ENCODE assay signal across 17 cellular contexts in the genomic region with DNA sequence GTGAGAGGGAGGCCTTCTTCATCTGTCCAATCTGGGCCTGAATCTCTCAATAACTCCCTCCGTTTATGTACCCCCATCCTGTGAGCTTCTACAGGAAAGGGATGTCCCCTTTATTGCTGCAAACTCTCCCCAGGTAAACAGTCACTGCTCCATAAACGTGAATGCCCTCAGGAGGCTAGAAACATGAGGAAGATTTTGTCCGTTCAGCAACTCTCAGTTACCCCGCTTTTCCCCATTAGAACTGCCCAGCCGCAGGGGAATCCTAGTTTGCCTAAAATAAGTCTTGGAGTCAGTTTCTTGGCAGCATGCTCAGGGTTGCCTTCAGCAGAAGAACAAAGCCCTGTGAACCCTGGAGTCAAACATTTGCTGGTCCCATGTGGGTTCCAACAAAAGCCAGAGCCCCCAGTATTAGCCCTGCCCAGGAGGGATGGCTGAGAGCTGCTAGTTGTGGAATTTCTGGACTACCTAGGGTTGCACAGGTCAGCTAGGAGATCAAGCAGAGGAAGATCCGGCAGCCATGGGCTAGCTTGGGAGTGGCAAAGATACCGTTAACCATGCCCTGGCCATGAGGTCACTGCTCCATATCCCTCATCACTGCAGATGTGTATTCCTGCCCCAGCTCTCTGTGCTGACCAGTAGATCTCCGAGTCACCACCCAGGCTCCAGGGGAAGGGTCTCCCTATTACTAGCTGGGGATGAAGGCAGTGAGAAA. TPM values are rescaled to one million over a fixed set of nuclear protein-coding genes. Genes with fewer than 3 reads are reported as not detected.
DNase-seq lines count a peak whose midpoint lies in the region; ATAC-seq, FAIRE-seq and TF ChIP-seq lines count a peak whose summit lies in the region.
"Had no signal": no experiment of that assay in that cellular context is flagged by ENCODE, and none has a peak within 500 bp of the region (broad histone marks: within the 10 kb centered on the region; RNA-seq: fewer than 3 reads in every experiment).

No MANE protein-coding gene starts in this region.

- H3K27ac ChIP-seq in HepG2 (ENCODE audit: extremely low read length, insufficient read depth, low read length) (no peak overlapping the region), right lobe of liver (no peak overlapping the region)
- H3K27ac ChIP-seq: epithelial cell of prostate, GM23248 had no signal

- ATAC-seq in HepG2 (peak; percentile 52), right lobe of liver (no peak), HG03520 (IDR thresholded peaks at IDR 0.05; ENCODE audit: unreplicated experiment) (no peak), GM21619 (IDR thresholded peaks at IDR 0.05; ENCODE audit: unreplicated experiment) (no peak)

- no peaks in the 10 kb centered on the region for H3K79me2 ChIP-seq in HepG2 (ENCODE audit: insufficient read depth, low read length)

- H3K9me3 ChIP-seq in HepG2 (ENCODE audit: low read length), result no peaks in the 10 kb centered on the region
- H3K9me3 ChIP-seq in right lobe of liver, result no peaks in the 10 kb centered on the region

- no peak for TF ChIP-seq POLR2A in HepG2 (IDR thresholded peaks at IDR 0.05; ENCODE audit: insufficient read depth in 1 of 2, low read depth in 2 of 2, low read length in 2 of 2)
- TF ChIP-seq POLR2A in right lobe of liver (IDR thresholded peaks at IDR 0.05), result no peak

- peaks cover 1 to 8% of the 10 kb centered on the region in 2 experiments; a peak in 1 of 5 replicates for H3K27me3 ChIP-seq in HepG2 (ENCODE audit: control insufficient read depth in 1 of 2, insufficient read depth in 2 of 2, low read length in 2 of 2)
- no peaks in the 10 kb centered on the region for H3K27me3 ChIP-seq in right lobe of liver
- H3K27me3 ChIP-seq in kidney epithelial cell (ENCODE audit: control insufficient read depth, insufficient read depth, low read length), result no peaks in the 10 kb centered on the region

- peak overlapping the region; percentile 94 for H3K4me2 ChIP-seq in HepG2 (ENCODE audit: low read depth, low read length)

- H2AFZ ChIP-seq in HepG2 (ENCODE audit: low read length), result no peak overlapping the region

- H3K4me1 ChIP-seq in HepG2 (ENCODE audit: insufficient read depth, low read length) (peaks cover 43% of the 10 kb centered on the region), right lobe of liver (peaks cover 0 to 19% (median 0%) of the 10 kb centered on the region in 4 donors)

- H3K4me3 ChIP-seq in HepG2 (replicated peaks in 1 of 3; ENCODE audit: insufficient read depth in 1 of 3, low read depth in 2 of 3, low read length in 3 of 3) (peak overlapping the region in 1 of 3 experiments; percentile 47; a peak in 2 of 6 replicates), right lobe of liver (no peak overlapping the region), kidney epithelial cell (ENCODE audit: low read depth, low read length) (peak overlapping the region; percentile 60)

- CTCF ChIA-PET in HepG2 (lab: Yijun Ruan, JAX; ENCODE audit: low intra/inter-chr PET ratio, low total read pairs), result no interaction called here

- 24% methylated on average over 8 of the region's 8 CpGs for WGBS in HepG2 (ENCODE audit: low lambda C conversion rate)
- 60% methylated on average over 5 of the region's 8 CpGs for WGBS in right lobe of liver (ENCODE audit: insufficient coverage, low coverage, low lambda C conversion rate, missing lambda C conversion rate)

- DNase-seq in HepG2 (ENCODE audit: low spot score) (no peak), right lobe of liver (no peak), SW480 (ENCODE audit: low spot score) (peak; percentile 25), kidney epithelial cell (ENCODE audit: low read depth) (no peak), HPDE6-E6E7 (ENCODE audit: extremely low spot score) (no peak)
- DNase-seq in effector CD4-positive, alpha-beta T cell, result no peak
- DNase-seq: central memory CD4-positive, alpha-beta T cell; DND-41; hippocampal formation; NCI-H1048; stimulated activated CD4-positive, alpha-beta T cell treated with anti-CD3 and anti-CD28 coated beads, Interleukin-2, amount 100 ng/mL, for 48 hours had no signal

- TF ChIP-seq EP300 in HepG2 (IDR thresholded peaks at IDR 0.05; ENCODE audit: low read depth in 2 of 2, low read length in 2 of 2), result no peak
- TF ChIP-seq EP300 in HepG2 (CRISPR knock-in tag; IDR thresholded peaks at IDR 0.05; ENCODE audit: borderline replicate concordance), result no peak

- no peak overlapping the region for H3K9ac ChIP-seq in HepG2 (ENCODE audit: insufficient read depth, low read depth, low read length)
- H3K9ac ChIP-seq: GM23248 had no signal

- intact Hi-C loops in HepG2 (cut with micrococcal nuclease; ENCODE audit: unreplicated experiment), result no loop called here
- intact Hi-C loops in right lobe of liver (cut with DNase I), result no loop called here

- BruUV-seq in HepG2 (replicated peaks; lab: Mats Ljungman, UMichigan), result no TSS peak

- TF ChIP-seq RAD21 in HepG2 (CRISPR knock-in tag; IDR thresholded peaks at IDR 0.05), result no peak

- FAIRE-seq in HepG2 (lab: Jason Lieb, UNC), result no peak
- FAIRE-seq: GM12892 had no signal

- POLR2A ChIA-PET in HepG2 (lab: Yijun Ruan, JAX), result interaction anchor here (1.4 to 2.4 kb wide), 2 partner anchors 9 to 45 kb away, joined by 3 to 13 read pairs; no protein-coding TSS in a partner anchor

- no peaks in the 10 kb centered on the region for H3K36me3 ChIP-seq in HepG2 (replicated peaks in 1 of 2; ENCODE audit: control insufficient read depth in 1 of 2, insufficient read depth in 2 of 2, low read length in 2 of 2)
- H3K36me3 ChIP-seq in right lobe of liver, result no peaks in the 10 kb centered on the region
- H3K36me3 ChIP-seq in kidney epithelial cell (ENCODE audit: control insufficient read depth, insufficient read depth, low read length), result no peaks in the 10 kb centered on the region

- in situ Hi-C loops in HepG2 (cut with HindIII; ENCODE audit: extremely low pct_ligation_motif_present, low pct_unique_long_range_greater_than_20kb), result no loop called here

- no peak for TF ChIP-seq CTCF in HepG2 (CRISPR knock-in tag; IDR thresholded peaks at IDR 0.05)
- no peak for TF ChIP-seq CTCF in right lobe of liver (IDR thresholded peaks at IDR 0.05)
- TF ChIP-seq CTCF in kidney epithelial cell (IDR thresholded peaks at IDR 0.05; ENCODE audit: insufficient read depth, low read length, poor library complexity, severe bottlenecking), result no peak

- no peaks in the 10 kb centered on the region for H4K20me1 ChIP-seq in HepG2 (ENCODE audit: insufficient read depth, low read length)

TF ChIP-seq in HepG2, 621 proteins besides CTCF, POLR2A, EP300 and RAD21 (continues in another document):
- no peak for TF ChIP-seq STAG1 (CRISPR knock-in tag; IDR thresholded peaks at IDR 0.05)

RNA-seq across cellular contexts. Expression of a gene that starts 0.6 kb away (rescaled TPM):
- total RNA-seq in HepG2 (2016; rRNA removed; fragmentation: Illumina TruSeq; extraction: Trizol) (0.20 and 0.25 TPM in 2 replicates), right lobe of liver (under 1 TPM in 4 of 6 experiments, not detected in 2; 0.10 to 0.31 (median 0.18) TPM), kidney epithelial cell (65.3 and 71.2 TPM in 2 replicates)
- not detected in 2 replicates for total RNA-seq in HepG2 (2016; cell fraction: cytosol; rRNA removed; fragmentation: Illumina TruSeq; extraction: Trizol; ENCODE audit: low read depth)
- 0.13 TPM in 1 of 2 replicates, not detected in the other for total RNA-seq in HepG2 (2016; cell fraction: insoluble cytoplasmic fraction; rRNA removed; fragmentation: Illumina TruSeq; extraction: Trizol)
- 0.17 TPM in 1 of 2 replicates, not detected in the other for total RNA-seq in HepG2 (2016; cell fraction: membrane; rRNA removed; fragmentation: Illumina TruSeq; extraction: Trizol)
- total RNA-seq in HepG2 (2016; cell fraction: nucleus; rRNA removed; fragmentation: Illumina TruSeq; extraction: Trizol), result 0.22 TPM in 1 of 2 replicates, not detected in the other
- 0.10 and 0.15 TPM in 2 replicates for polyA plus RNA-seq in HepG2 (2011; rRNA removed)
- polyA plus RNA-seq in HepG2 (2011; cell fraction: cytosol; rRNA removed), result 0.04 and 0.15 TPM in 2 replicates
- polyA plus RNA-seq in HepG2 (2011; cell fraction: nucleus; rRNA removed), result 0.19 TPM in 2 replicates
- polyA plus RNA-seq in HepG2 (2012), result 0.07 and 0.11 TPM in 2 replicates
- 0.03 and 0.06 TPM in 2 replicates for polyA plus RNA-seq in HepG2 (2016; cell fraction: cytosol; fragmentation: Illumina TruSeq; extraction: Trizol; ENCODE audit: low read depth)
- polyA plus RNA-seq in HepG2 (2016; cell fraction: insoluble cytoplasmic fraction; fragmentation: Illumina TruSeq; extraction: Trizol; ENCODE audit: low read depth), result 0.20 and 0.35 TPM in 2 replicates
- polyA plus RNA-seq in HepG2 (2016; cell fraction: membrane; fragmentation: Illumina TruSeq; extraction: Trizol; ENCODE audit: low read depth), result 0.07 TPM in 1 of 2 replicates, not detected in the other
- 0.28 and 0.33 TPM in 2 replicates for polyA plus RNA-seq in HepG2 (2016; cell fraction: nucleus; fragmentation: Illumina TruSeq; extraction: Trizol; ENCODE audit: insufficient read depth, low read depth)
- 0.44 TPM in 1 of 2 replicates, not detected in the other for polyA minus RNA-seq in HepG2 (2011; rRNA and poly(A)+ RNA removed; ENCODE audit: low replicate concordance)
- polyA minus RNA-seq in HepG2 (2011; cell fraction: cytosol; rRNA and poly(A)+ RNA removed), result 0.18 TPM in 1 of 2 replicates, not detected in the other
- 0.12 and 0.13 TPM in 2 replicates for polyA minus RNA-seq in HepG2 (2011; cell fraction: nucleus; rRNA and poly(A)+ RNA removed)
- total RNA-seq: GM23248, pulmonary artery endothelial cell had no signal
- polyA plus RNA-seq: GM23248 had no signal

RNA-seq across cellular contexts. Expression of a gene that starts 47.3 kb away (rescaled TPM):
- 281 and 337 TPM in 2 replicates for total RNA-seq in HepG2 (2016; rRNA removed; fragmentation: Illumina TruSeq; extraction: Trizol)
- 75.0 and 86.3 TPM in 2 replicates for total RNA-seq in HepG2 (2016; cell fraction: cytosol; rRNA removed; fragmentation: Illumina TruSeq; extraction: Trizol; ENCODE audit: low read depth)
- total RNA-seq in HepG2 (2016; cell fraction: insoluble cytoplasmic fraction; rRNA removed; fragmentation: Illumina TruSeq; extraction: Trizol), result 288 and 374 TPM in 2 replicates
- total RNA-seq in HepG2 (2016; cell fraction: membrane; rRNA removed; fragmentation: Illumina TruSeq; extraction: Trizol), result 243 and 244 TPM in 2 replicates
- 171 and 177 TPM in 2 replicates for total RNA-seq in HepG2 (2016; cell fraction: nucleus; rRNA removed; fragmentation: Illumina TruSeq; extraction: Trizol)
- 188 and 295 TPM in 2 replicates for polyA plus RNA-seq in HepG2 (2011; rRNA removed)
- polyA plus RNA-seq in HepG2 (2011; cell fraction: cytosol; rRNA removed), result 117 and 135 TPM in 2 replicates
- polyA plus RNA-seq in HepG2 (2011; cell fraction: nucleus; rRNA removed), result 60.7 and 71.4 TPM in 2 replicates
- polyA plus RNA-seq in HepG2 (2012), result 64.0 and 97.7 TPM in 2 replicates
- polyA plus RNA-seq in HepG2 (2016; cell fraction: cytosol; fragmentation: Illumina TruSeq; extraction: Trizol; ENCODE audit: low read depth), result 86.8 and 106 TPM in 2 replicates
- polyA plus RNA-seq in HepG2 (2016; cell fraction: insoluble cytoplasmic fraction; fragmentation: Illumina TruSeq; extraction: Trizol; ENCODE audit: low read depth), result 279 and 309 TPM in 2 replicates
- polyA plus RNA-seq in HepG2 (2016; cell fraction: membrane; fragmentation: Illumina TruSeq; extraction: Trizol; ENCODE audit: low read depth), result 174 and 198 TPM in 2 replicates
- polyA plus RNA-seq in HepG2 (2016; cell fraction: nucleus; fragmentation: Illumina TruSeq; extraction: Trizol; ENCODE audit: insufficient read depth, low read depth), result 265 and 274 TPM in 2 replicates
- 26.0 and 94.6 TPM in 2 replicates for polyA minus RNA-seq in HepG2 (2011; rRNA and poly(A)+ RNA removed; ENCODE audit: low replicate concordance)
- 47.1 and 47.6 TPM in 2 replicates for polyA minus RNA-seq in HepG2 (2011; cell fraction: cytosol; rRNA and poly(A)+ RNA removed)
- polyA minus RNA-seq in HepG2 (2011; cell fraction: nucleus; rRNA and poly(A)+ RNA removed), result 58.6 and 95.4 TPM in 2 replicates
- total RNA-seq in right lobe of liver, result 10 to 100 TPM; 51.4 to 81.6 (median 57.3) TPM
- 33.8 and 55.8 TPM in 2 replicates for total RNA-seq in kidney epithelial cell

Comparison
In these comparisons a context has a peak if more than half of its experiments do, and no peak if none do; other contexts are left out.
1. RNA of a gene that starts 0.6 kb away (total RNA-seq): 65.3 to 71.2 TPM in kidney epithelial cell; 0.13 to 0.25 TPM in HepG2 and 0.10 to 0.31 TPM in right lobe of liver; every median in the first group is over 10 times any median in the second.